Comparison of ENCODE assay signal across 23 cellular contexts in genomic region chr2:219291394-219291793, GRCh38. TPM values are rescaled to one million over a fixed set of nuclear protein-coding genes. Genes with fewer than 3 reads are reported as not detected.
"Had no signal": no experiment of that assay in that cellular context is flagged by ENCODE, and none has a peak within 500 bp of the region (broad histone marks: within the 10 kb centered on the region; RNA-seq: fewer than 3 reads in every experiment).

No MANE protein-coding gene starts in this region.

- FAIRE-seq: colon, pancreas, small intestine had no signal

- H3K27me3 Mint-ChIP-seq: naive B cell had no signal

- H3K79me2 ChIP-seq: hepatocyte had no signal

- H3K4me3 Mint-ChIP-seq: naive B cell, nephron had no signal

- H3K4me2 ChIP-seq: hepatocyte had no signal

- H3K9me3 ChIP-seq: pancreas, prostate gland, suprapubic skin, tibial artery had no signal

- H3K36me3 Mint-ChIP-seq: naive B cell had no signal

- H3K36me3 ChIP-seq: pancreas, prostate gland, suprapubic skin had no signal

- H2AFZ ChIP-seq: hepatocyte had no signal

- H3K27me3 ChIP-seq: hepatocyte, pancreas, suprapubic skin, tibial artery had no signal

- H3K4me1 ChIP-seq: pancreas, prostate gland had no signal

- H3K27ac ChIP-seq: hepatocyte, pancreas, prostate gland, suprapubic skin had no signal

- H3K4me3 ChIP-seq: hepatocyte, pancreas, prostate gland, suprapubic skin, tibial artery had no signal

- ATAC-seq: left colon, pancreas had no signal

- H3K9me3 Mint-ChIP-seq: naive B cell, nephron had no signal

- DNase-seq: dermis blood vessel endothelial cell; effector CD4-positive, alpha-beta T cell; foreskin melanocyte; left colon; mesendoderm; naive B cell; occipital lobe; pancreas; small intestine; stimulated activated CD4-positive, alpha-beta T cell treated with anti-CD3 and anti-CD28 coated beads, Interleukin-12 subunit alpha, Interleukin-12 subunit beta, amount 100 ng/mL, for 4 hours; stimulated activated naive CD4-positive, alpha-beta T cell treated with Interleukin-2 at 50 U/mL for 16 hours had no signal

RNA-seq across cellular contexts. Expression of gene PTPRN, which starts 17.8 kb away (rescaled TPM):
- total RNA-seq: lung microvascular endothelial cell, suprapubic skin, ureter had no signal
- polyA plus RNA-seq: liver had no signal

RNA-seq across cellular contexts. Expression of gene TUBA4B, which starts 38.4 kb away (rescaled TPM):
- total RNA-seq: dermis blood vessel endothelial cell, kidney epithelial cell, left colon, lung microvascular endothelial cell, occipital lobe, pancreas, prostate gland, suprapubic skin, ureter had no signal
- polyA plus RNA-seq: hepatocyte, pancreas had no signal

RNA-seq across cellular contexts. Expression of gene RESP18, which starts 41.1 kb away (rescaled TPM):
- total RNA-seq: dermis blood vessel endothelial cell, hepatocyte, kidney epithelial cell, left colon, liver, lung microvascular endothelial cell, occipital lobe, pancreas, prostate gland, renal cortical epithelial cell, suprapubic skin, ureter had no signal
- polyA plus RNA-seq: esophagus, hepatocyte, liver had no signal
